18 cellular contexts compared by ENCODE assay signal in genomic region chr2:234267534-234267933, GRCh38.
DNase-seq lines count a peak whose midpoint lies in the region; ATAC-seq and TF ChIP-seq lines count a peak whose summit lies in the region.
"Had no signal": no experiment of that assay in that cellular context is flagged by ENCODE, and none has a peak within 500 bp of the region (broad histone marks: within the 10 kb centered on the region; RNA-seq: fewer than 3 reads in every experiment).

No MANE protein-coding gene starts in this region.

- peak overlapping the region; percentile 6 for H3K4me2 ChIP-seq in Loucy (ENCODE audit: low read depth, low read length, poor library complexity, severe bottlenecking)
- no peak overlapping the region for H3K4me2 ChIP-seq in neuronal stem cell (ENCODE audit: insufficient read depth, low read length, poor library complexity, severe bottlenecking)

- H3K18ac ChIP-seq in neuronal stem cell (ENCODE audit: low read length): peak overlapping the region; percentile 58

- no peak for TF ChIP-seq CTCF in Loucy (conservative IDR thresholded peaks at IDR 0.05; ENCODE audit: low read length)
- no peak for TF ChIP-seq CTCF in Panc1 (IDR thresholded peaks at IDR 0.05)

- H4K91ac ChIP-seq in neuronal stem cell (ENCODE audit: low read depth, low read length, poor library complexity): no peak overlapping the region

- no peaks in the 10 kb centered on the region for H3K27me3 Mint-ChIP-seq in activated naive CD4-positive, alpha-beta T cell treated with anti-CD3 and anti-CD28 coated beads, Interleukin-2, amount 10 ng/mL, durations not matched to agents 7 days and 5 days

- DNase-seq in activated naive CD4-positive, alpha-beta T cell treated with anti-CD3 and anti-CD28 coated beads, Interleukin-2, amount 10 ng/mL, durations not matched to agents 7 days and 5 days: no peak
- DNase-seq in activated naive CD4-positive, alpha-beta T cell treated with Interleukin-2 at 50 U/mL for 16 hours: no peak
- no peak for DNase-seq in Panc1 (ENCODE audit: low read depth, low spot score)
- no peak for DNase-seq in neuronal stem cell (ENCODE audit: low spot score)
- no peak for DNase-seq in NCI-H1694 treated with DMSO at 0.1 percent for 48 hours (lab: John Stamatoyannopoulos, UW)
- DNase-seq: BE2C, GOT3, HCEC 1CT, NCI-H1417, NCI-H2029, NCI-H2171, NCI-H446, NCI-H526, Right ventricle myocardium superior had no signal

- peak overlapping the region; percentile 61 for H3K4ac ChIP-seq in neuronal stem cell (ENCODE audit: low read length)

- no peaks in the 10 kb centered on the region for H3K9me3 ChIP-seq in Loucy (ENCODE audit: insufficient read depth, low read depth, low read length)
- H3K9me3 ChIP-seq in Panc1 (ENCODE audit: control insufficient read depth, insufficient read depth, low read depth, low read length): peaks cover 7% of the 10 kb centered on the region; the same call in 1 of the 2 replicates
- no peaks in the 10 kb centered on the region for H3K9me3 ChIP-seq in neuronal stem cell (replicated peaks in 1 of 2; ENCODE audit: control insufficient read depth in 2 of 2, insufficient read depth in 1 of 2, low read depth in 1 of 2, low read length in 2 of 2)
- H3K9me3 ChIP-seq: BE2C had no signal

- no peaks in the 10 kb centered on the region for H3F3A ChIP-seq in Loucy (ENCODE audit: low read depth)

- CTCF ChIA-PET in activated naive CD4-positive, alpha-beta T cell treated with anti-CD3 and anti-CD28 coated beads, Interleukin-2, amount 10 ng/mL, durations not matched to agents 7 days and 5 days (lab: Charles Lee): no interaction called here
- CTCF ChIA-PET in Panc1 (lab: Charles Lee): no interaction called here

- H3K36me3 ChIP-seq in Loucy (ENCODE audit: insufficient read depth, low read length) (no peaks in the 10 kb centered on the region), Panc1 (ENCODE audit: control insufficient read depth, insufficient read depth, low read length) (no peaks in the 10 kb centered on the region), neuronal stem cell (replicated peaks in 1 of 2; ENCODE audit: control insufficient read depth in 2 of 2, insufficient read depth in 2 of 2, low read length in 2 of 2) (no peaks in the 10 kb centered on the region)
- H3K36me3 ChIP-seq: BE2C had no signal

- in situ Hi-C loops in Panc1 (cut with HindIII; ENCODE audit: low pct_unique_long_range_greater_than_20kb, low sequenced_read_pairs): no loop called here

- peaks cover 8% of the 10 kb centered on the region for H3K36me3 Mint-ChIP-seq in activated naive CD4-positive, alpha-beta T cell treated with anti-CD3 and anti-CD28 coated beads, Interleukin-2, amount 10 ng/mL, durations not matched to agents 7 days and 5 days

- peaks cover 8% of the 10 kb centered on the region for H3K9me3 Mint-ChIP-seq in activated naive CD4-positive, alpha-beta T cell treated with anti-CD3 and anti-CD28 coated beads, Interleukin-2, amount 10 ng/mL, durations not matched to agents 7 days and 5 days

- H3K9ac ChIP-seq in Loucy (ENCODE audit: low read depth, low read length, poor library complexity, severe bottlenecking) (no peak overlapping the region), neuronal stem cell (ENCODE audit: low read depth, low read length, poor library complexity) (no peak overlapping the region)
- H3K9ac ChIP-seq: KMS-11 had no signal

- no peaks in the 10 kb centered on the region for H4K20me1 ChIP-seq in Loucy (ENCODE audit: insufficient read depth, low read length, poor library complexity, severe bottlenecking)

- ATAC-seq in Panc1 (no peak), GM18517 (IDR thresholded peaks at IDR 0.05; ENCODE audit: unreplicated experiment) (no peak)
- ATAC-seq: GM12878 had no signal

- POLR2A ChIA-PET in Panc1 (lab: Charles Lee): no interaction called here

- H3K4me3 Mint-ChIP-seq in activated naive CD4-positive, alpha-beta T cell treated with anti-CD3 and anti-CD28 coated beads, Interleukin-2, amount 10 ng/mL, durations not matched to agents 7 days and 5 days: no peak overlapping the region

- intact Hi-C loops in Panc1 (cut with micrococcal nuclease; ENCODE audit: unreplicated experiment): no loop called here

- no peak overlapping the region for H2BK12ac ChIP-seq in neuronal stem cell (ENCODE audit: low read length)

- peak overlapping the region; percentile 72 for H3K27ac ChIP-seq in Panc1 (ENCODE audit: low read length)
- H3K27ac ChIP-seq in neuronal stem cell (replicated peaks; ENCODE audit: low read length): no peak overlapping the region
- H3K27ac ChIP-seq: KMS-11 had no signal

- H3K27me3 ChIP-seq in Loucy (ENCODE audit: insufficient read depth, low read length, poor library complexity, severe bottlenecking) (no peaks in the 10 kb centered on the region), Panc1 (ENCODE audit: control insufficient read depth, insufficient read depth, low read length) (no peaks in the 10 kb centered on the region), neuronal stem cell (ENCODE audit: control insufficient read depth in 3 of 3, insufficient read depth in 3 of 3, low read depth in 1 of 3, low read length in 3 of 3) (no peaks in the 10 kb centered on the region)
- H3K27me3 ChIP-seq: BE2C had no signal

- peak overlapping the region; percentile 84 for H2BK15ac ChIP-seq in neuronal stem cell (ENCODE audit: low read length)

- no peak overlapping the region for H2AK5ac ChIP-seq in neuronal stem cell (ENCODE audit: low read depth, low read length)

- peaks cover 23% of the 10 kb centered on the region for H3K4me1 ChIP-seq in Loucy (ENCODE audit: insufficient read depth, low read length, poor library complexity, severe bottlenecking)
- no peaks in the 10 kb centered on the region; the same call in 1 of the 2 replicates for H3K4me1 ChIP-seq in Panc1 (ENCODE audit: control insufficient read depth, insufficient read depth, low read length)
- H3K4me1 ChIP-seq in neuronal stem cell (ENCODE audit: control insufficient read depth in 2 of 2, insufficient read depth in 1 of 2, low read depth in 1 of 2, low read length in 2 of 2): peaks cover 0 to 1% of the 10 kb centered on the region in 2 donors
- H3K4me1 ChIP-seq: BE2C had no signal

- H3K4me1 Mint-ChIP-seq in activated naive CD4-positive, alpha-beta T cell treated with anti-CD3 and anti-CD28 coated beads, Interleukin-2, amount 10 ng/mL, durations not matched to agents 7 days and 5 days: peaks cover 51% of the 10 kb centered on the region

- no peaks in the 10 kb centered on the region for H3K9me2 ChIP-seq in Loucy (replicated peaks; ENCODE audit: low read depth, low read length)

- no peak overlapping the region for H3K14ac ChIP-seq in neuronal stem cell (ENCODE audit: low read length)

- H2AFZ ChIP-seq in Loucy (ENCODE audit: low read length) (peak overlapping the region; percentile 32; the same call in 1 of the 2 replicates), neuronal stem cell (ENCODE audit: low read length) (no peak overlapping the region)

- H3K27ac Mint-ChIP-seq in activated naive CD4-positive, alpha-beta T cell treated with anti-CD3 and anti-CD28 coated beads, Interleukin-2, amount 10 ng/mL, durations not matched to agents 7 days and 5 days: peak overlapping the region; percentile 71

- no peak overlapping the region for H2BK5ac ChIP-seq in neuronal stem cell (ENCODE audit: low read length)

- peak overlapping the region; percentile 73 for H2BK120ac ChIP-seq in neuronal stem cell (ENCODE audit: low read depth, low read length)

- no peak overlapping the region for H4K8ac ChIP-seq in neuronal stem cell (ENCODE audit: low read depth, low read length)

- BruUV-seq in Panc1 (replicated peaks; lab: Mats Ljungman, UMichigan): no TSS peak

- H3K23ac ChIP-seq in neuronal stem cell (ENCODE audit: low read depth, low read length, poor library complexity): no peak overlapping the region

- no peaks in the 10 kb centered on the region for H3K79me1 ChIP-seq in neuronal stem cell (ENCODE audit: low read depth, low read length)

- WGBS in neuronal stem cell (ENCODE audit: extremely low coverage in 2 of 2, insufficient read length in 2 of 2, insufficient replicate concordance in 1 of 2), 2 donors: no CpG with 5 or more reads among the region's 1 CpG

- H3K79me2 ChIP-seq in Loucy (ENCODE audit: insufficient read depth, low read length): no peaks in the 10 kb centered on the region

- no peak overlapping the region for H3K4me3 ChIP-seq in Loucy (ENCODE audit: low read length, poor library complexity, severe bottlenecking)
- H3K4me3 ChIP-seq in Panc1 (ENCODE audit: low read depth in 2 of 2, low read length in 2 of 2): no peak overlapping the region
- no peak overlapping the region for H3K4me3 ChIP-seq in neuronal stem cell (ENCODE audit: low read length in 2 of 2)
- H3K4me3 ChIP-seq: GM12878 had no signal
